Comparison of ENCODE assay signal across 32 cellular contexts in genomic region chr3:49794926-49795905, GRCh38. TPM values are rescaled to one million over a fixed set of nuclear protein-coding genes. Genes with fewer than 3 reads are reported as not detected.
"Had no signal": no experiment of that assay in that cellular context is flagged by ENCODE, and none has a peak within 500 bp of the region (broad histone marks: within the 10 kb centered on the region; RNA-seq: fewer than 3 reads in every experiment).

No MANE protein-coding gene starts in this region.

- DNase-seq: activated CD4-positive, alpha-beta memory T cell treated with anti-CD3 and anti-CD28 coated beads, Interleukin-2, amount 10 ng/mL, durations not matched to agents 7 days and 5 days; activated CD4-positive, alpha-beta T cell treated with anti-CD3 and anti-CD28 coated beads for 1 hour; activated CD4-positive, alpha-beta T cell treated with anti-CD3 and anti-CD28 coated beads, Interleukin-2, amount 10 ng/mL, durations not matched to agents 7 days and 5 days; activated CD8-positive, alpha-beta memory T cell treated with anti-CD3 and anti-CD28 coated beads, Interleukin-2, amount 50 U/mL, for 48 hours; activated gamma-delta T cell; activated naive CD4-positive, alpha-beta T cell treated with anti-CD3 and anti-CD28 coated beads, Interleukin-2, amount 50 U/mL, for 16 hours; activated T-cell treated with anti-CD3 and anti-CD28 coated beads, Interleukin-2, amount 50 U/mL, for 24 hours; amniotic stem cell; caudate nucleus; foreskin keratinocyte; heart left ventricle; hypothalamus; immature natural killer cell; lower lobe of right lung; mesenchymal stem cell; sigmoid colon; small intestine; stimulated activated CD4-positive, alpha-beta T cell treated with anti-CD3 and anti-CD28 coated beads, Interleukin-1b, Interleukin-23, amount 100 ng/mL, for 48 hours; stimulated activated CD4-positive, alpha-beta T cell treated with anti-CD3 and anti-CD28 coated beads, Interleukin-4, amount 100 ng/mL, for 4 hours; stimulated activated CD8-positive, alpha-beta memory T cell treated with anti-CD3 and anti-CD28 coated beads, Interleukin-4, amount 100 ng/mL, for 48 hours; stimulated activated naive B cell treated with anti-CD40 and anti-IgM and Interleukin-4, amounts not matched to agents 10 μg/mL and 1 μg/mL and 100 μg/mL, for 72 hours; upper lobe of right lung had no signal

- H3K4me3 ChIP-seq: esophagus muscularis mucosa, heart left ventricle, lower lobe of right lung, sigmoid colon, suprapubic skin, tibial artery, upper lobe of right lung had no signal

- H3K36me3 Mint-ChIP-seq: immature natural killer cell; natural killer cell treated with Interleukin-12 subunit alpha and Interleukin-12 subunit beta and Interleukin-15 and Interleukin-18, amount 100 ng/mL, for 72 hours; stimulated activated naive B cell treated with anti-CD40 and anti-IgM and Interleukin-4, amounts not matched to agents 10 μg/mL and 1 μg/mL and 100 μg/mL, for 72 hours had no signal

- H3K9me3 ChIP-seq: esophagus muscularis mucosa, heart left ventricle, lower lobe of right lung, sigmoid colon, suprapubic skin, tibial artery, upper lobe of right lung had no signal

- H3K4me3 Mint-ChIP-seq: activated CD4-positive, alpha-beta memory T cell treated with anti-CD3 and anti-CD28 coated beads, Interleukin-2, amount 10 ng/mL, durations not matched to agents 7 days and 5 days; activated CD4-positive, alpha-beta T cell treated with anti-CD3 and anti-CD28 coated beads, Interleukin-2, amount 10 ng/mL, durations not matched to agents 7 days and 5 days; activated T-cell treated with anti-CD3 and anti-CD28 coated beads, Interleukin-2, amount 50 U/mL, for 24 hours; immature natural killer cell; natural killer cell treated with Interleukin-12 subunit alpha and Interleukin-12 subunit beta and Interleukin-15 and Interleukin-18, amount 100 ng/mL, for 72 hours; stimulated activated naive B cell treated with anti-CD40 and anti-IgM and Interleukin-4, amounts not matched to agents 10 μg/mL and 1 μg/mL and 100 μg/mL, for 72 hours; T-helper 1 cell treated with Interleukin-12 subunit alpha and Interleukin-12 subunit beta and Interleukin-4 antibody, amounts not matched to agents 30 μg/mL and 1 μg/mL, for 36 hours had no signal

- ATAC-seq: foreskin keratinocyte; heart left ventricle; lower lobe of right lung; natural killer cell treated with Interleukin-12 subunit alpha and Interleukin-12 subunit beta and Interleukin-15 and Interleukin-18, amount 100 ng/mL, for 72 hours; stimulated activated naive B cell treated with anti-CD40 and anti-IgM and Interleukin-4, amounts not matched to agents 10 μg/mL and 1 μg/mL and 100 μg/mL, for 72 hours; upper lobe of right lung had no signal

- H3K4me1 ChIP-seq: foreskin keratinocyte, lower lobe of right lung, sigmoid colon, upper lobe of right lung had no signal

- H3K36me3 ChIP-seq: esophagus muscularis mucosa, heart left ventricle, lower lobe of right lung, sigmoid colon, suprapubic skin, tibial artery, upper lobe of right lung had no signal

- H3K27ac Mint-ChIP-seq: activated CD4-positive, alpha-beta memory T cell treated with anti-CD3 and anti-CD28 coated beads, Interleukin-2, amount 10 ng/mL, durations not matched to agents 7 days and 5 days; activated CD4-positive, alpha-beta T cell treated with anti-CD3 and anti-CD28 coated beads, Interleukin-2, amount 10 ng/mL, durations not matched to agents 7 days and 5 days; activated T-cell treated with anti-CD3 and anti-CD28 coated beads, Interleukin-2, amount 50 U/mL, for 24 hours; immature natural killer cell; natural killer cell treated with Interleukin-12 subunit alpha and Interleukin-12 subunit beta and Interleukin-15 and Interleukin-18, amount 100 ng/mL, for 72 hours; progenitor cell of endocrine pancreas; stimulated activated naive B cell treated with anti-CD40 and anti-IgM and Interleukin-4, amounts not matched to agents 10 μg/mL and 1 μg/mL and 100 μg/mL, for 72 hours; T-helper 1 cell treated with Interleukin-12 subunit alpha and Interleukin-12 subunit beta and Interleukin-4 antibody, amounts not matched to agents 30 μg/mL and 1 μg/mL, for 36 hours had no signal

- H3K4me1 Mint-ChIP-seq: activated CD4-positive, alpha-beta memory T cell treated with anti-CD3 and anti-CD28 coated beads, Interleukin-2, amount 10 ng/mL, durations not matched to agents 7 days and 5 days; immature natural killer cell had no signal

- H3K27ac ChIP-seq: esophagus muscularis mucosa, foreskin keratinocyte, heart left ventricle, lower lobe of right lung, sigmoid colon, suprapubic skin, tibial artery, upper lobe of right lung had no signal

- H3K27me3 ChIP-seq: esophagus muscularis mucosa, foreskin keratinocyte, heart left ventricle, sigmoid colon, suprapubic skin, tibial artery, upper lobe of right lung had no signal

- FAIRE-seq: small intestine had no signal

- H3K27me3 Mint-ChIP-seq: activated T-cell treated with anti-CD3 and anti-CD28 coated beads, Interleukin-2, amount 50 U/mL, for 24 hours had no signal

- H3K9me3 Mint-ChIP-seq: activated CD4-positive, alpha-beta memory T cell treated with anti-CD3 and anti-CD28 coated beads, Interleukin-2, amount 10 ng/mL, durations not matched to agents 7 days and 5 days; activated CD4-positive, alpha-beta T cell treated with anti-CD3 and anti-CD28 coated beads, Interleukin-2, amount 10 ng/mL, durations not matched to agents 7 days and 5 days; activated T-cell treated with anti-CD3 and anti-CD28 coated beads, Interleukin-2, amount 50 U/mL, for 24 hours; immature natural killer cell; natural killer cell treated with Interleukin-12 subunit alpha and Interleukin-12 subunit beta and Interleukin-15 and Interleukin-18, amount 100 ng/mL, for 72 hours; stimulated activated naive B cell treated with anti-CD40 and anti-IgM and Interleukin-4, amounts not matched to agents 10 μg/mL and 1 μg/mL and 100 μg/mL, for 72 hours; T-helper 1 cell treated with Interleukin-12 subunit alpha and Interleukin-12 subunit beta and Interleukin-4 antibody, amounts not matched to agents 30 μg/mL and 1 μg/mL, for 36 hours had no signal

RNA-seq across cellular contexts. Expression of gene CDHR4, which starts 4.5 kb away (rescaled TPM):
- total RNA-seq: activated CD4-positive, alpha-beta memory T cell treated with anti-CD3 and anti-CD28 coated beads, Interleukin-2, amount 10 ng/mL, durations not matched to agents 7 days and 5 days; chondrocyte; foreskin keratinocyte; heart left ventricle; kidney epithelial cell; natural killer cell treated with Interleukin-12 subunit alpha and Interleukin-12 subunit beta and Interleukin-15 and Interleukin-18, amount 100 ng/mL, for 72 hours; osteocyte; progenitor cell of endocrine pancreas; renal cortical epithelial cell; upper lobe of right lung had no signal
- polyA plus RNA-seq: foreskin keratinocyte, heart left ventricle, immature natural killer cell had no signal

RNA-seq across cellular contexts. Expression of gene INKA1, which starts 7.8 kb away (rescaled TPM):
- total RNA-seq: kidney epithelial cell, progenitor cell of endocrine pancreas had no signal
